ENCODE assay signal across 19 cellular contexts in the genomic region with DNA sequence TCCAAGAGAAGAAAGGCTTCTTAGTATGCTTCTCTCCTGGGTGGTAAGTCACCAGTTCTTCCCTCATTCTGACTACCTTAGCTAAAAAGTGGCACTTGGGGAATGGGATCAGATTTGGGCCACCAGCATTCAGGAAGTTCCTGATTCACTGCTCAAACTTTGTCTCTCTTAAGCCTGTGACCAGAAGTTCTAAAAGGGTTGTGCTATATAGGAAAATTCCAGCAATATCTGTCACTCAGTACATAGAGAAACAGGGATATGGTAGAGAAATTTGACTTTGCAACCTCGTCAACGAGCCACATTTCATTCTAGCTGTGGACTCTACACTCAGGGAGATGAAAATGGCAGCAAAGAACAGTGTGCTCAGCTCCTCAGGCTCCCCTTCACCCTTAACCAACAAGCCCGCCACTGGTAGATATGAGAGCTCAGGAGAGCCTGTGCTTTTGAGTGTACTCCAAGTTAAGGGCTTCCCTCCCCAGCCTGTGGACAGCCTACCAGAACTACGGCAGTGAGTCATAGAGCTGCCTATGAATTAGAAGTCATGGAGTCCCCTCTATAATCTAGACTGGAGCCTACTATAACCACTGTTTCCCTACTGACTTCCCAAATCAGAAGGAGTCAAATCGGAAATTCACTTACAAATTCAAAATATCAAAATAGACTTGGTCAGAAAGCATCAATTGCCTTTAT. TPM values are rescaled to one million over a fixed set of nuclear protein-coding genes. Genes with fewer than 3 reads are reported as not detected.
DNase-seq lines count a peak whose midpoint lies in the region; ATAC-seq, FAIRE-seq and TF ChIP-seq lines count a peak whose summit lies in the region.
"Had no signal": no experiment of that assay in that cellular context is flagged by ENCODE, and none has a peak within 500 bp of the region (broad histone marks: within the 10 kb centered on the region; RNA-seq: fewer than 3 reads in every experiment).

No MANE protein-coding gene starts in this region.

- H3K27me3 ChIP-seq in astrocyte (ENCODE audit: insufficient read depth, low read length) = no peaks in the 10 kb centered on the region
- no peaks in the 10 kb centered on the region for H3K27me3 ChIP-seq in left ventricle myocardium inferior (ENCODE audit: low read depth)
- H3K27me3 ChIP-seq in MG63 = no peaks in the 10 kb centered on the region

- H3K36me3 ChIP-seq in astrocyte (ENCODE audit: insufficient read depth, low read length) (peaks cover 5% of the 10 kb centered on the region), left ventricle myocardium inferior (peaks cover 31% of the 10 kb centered on the region), MG63 (no peaks in the 10 kb centered on the region)

- H3K9me3 Mint-ChIP-seq in activated CD8-positive, alpha-beta T cell treated with anti-CD3 and anti-CD28 coated beads, Interleukin-2, amount 10 ng/mL, durations not matched to agents 7 days and 5 days (ENCODE audit: insufficient read depth) = no peaks in the 10 kb centered on the region
- H3K9me3 Mint-ChIP-seq in activated CD8-positive, alpha-beta T cell treated with anti-CD3 and anti-CD28 coated beads for 36 hours = no peaks in the 10 kb centered on the region
- H3K9me3 Mint-ChIP-seq in astrocyte (ENCODE audit: unreplicated experiment) = no peaks in the 10 kb centered on the region
- H3K9me3 Mint-ChIP-seq in stimulated activated memory B cell treated with anti-CD40 and anti-IgM and Interleukin-4, amounts not matched to agents 10 μg/mL and 1 μg/mL and 100 μg/mL, for 72 hours = no peaks in the 10 kb centered on the region
- H3K9me3 Mint-ChIP-seq in activated T-helper 1 cell treated with anti-CD3 and anti-CD28 coated beads, Interleukin-12 subunit alpha, Interleukin-12 subunit beta, Interleukin-2, Interleukin-4 antibody, amounts not matched to agents 30 ng/mL and 10 ng/mL and 1 ng/mL, durations not matched to agents 14 hours and 24 hours and 36 hours = no peaks in the 10 kb centered on the region
- H3K9me3 Mint-ChIP-seq: activated naive CD4-positive, alpha-beta T cell treated with anti-CD3 and anti-CD28 coated beads, Interleukin-2, amount 10 ng/mL, durations not matched to agents 7 days and 5 days; CD8-positive, alpha-beta T cell; T-helper 1 cell treated with Interleukin-12 subunit alpha and Interleukin-12 subunit beta and Interleukin-4 antibody, amounts not matched to agents 30 μg/mL and 1 μg/mL, for 36 hours had no signal

- no peaks in the 10 kb centered on the region for H3K4me1 Mint-ChIP-seq in activated CD8-positive, alpha-beta T cell treated with anti-CD3 and anti-CD28 coated beads, Interleukin-2, amount 10 ng/mL, durations not matched to agents 7 days and 5 days (ENCODE audit: low read depth)
- no peaks in the 10 kb centered on the region for H3K4me1 Mint-ChIP-seq in activated CD8-positive, alpha-beta T cell treated with anti-CD3 and anti-CD28 coated beads for 36 hours (ENCODE audit: low read depth)
- peaks cover 21% of the 10 kb centered on the region for H3K4me1 Mint-ChIP-seq in astrocyte (ENCODE audit: low read depth, unreplicated experiment)
- H3K4me1 Mint-ChIP-seq in stimulated activated memory B cell treated with anti-CD40 and anti-IgM and Interleukin-4, amounts not matched to agents 10 μg/mL and 1 μg/mL and 100 μg/mL, for 72 hours = no peaks in the 10 kb centered on the region
- peaks cover 5% of the 10 kb centered on the region for H3K4me1 Mint-ChIP-seq in activated T-helper 1 cell treated with anti-CD3 and anti-CD28 coated beads, Interleukin-12 subunit alpha, Interleukin-12 subunit beta, Interleukin-2, Interleukin-4 antibody, amounts not matched to agents 30 ng/mL and 10 ng/mL and 1 ng/mL, durations not matched to agents 14 hours and 24 hours and 36 hours (ENCODE audit: low read depth)
- H3K4me1 Mint-ChIP-seq: activated naive CD4-positive, alpha-beta T cell treated with anti-CD3 and anti-CD28 coated beads, Interleukin-2, amount 10 ng/mL, durations not matched to agents 7 days and 5 days had no signal

- no peak for FAIRE-seq in astrocyte (lab: Jason Lieb, UNC)
- FAIRE-seq: bronchial epithelial cell had no signal

- no peaks in the 10 kb centered on the region for H3K27me3 Mint-ChIP-seq in activated CD8-positive, alpha-beta T cell treated with anti-CD3 and anti-CD28 coated beads, Interleukin-2, amount 10 ng/mL, durations not matched to agents 7 days and 5 days (ENCODE audit: low read depth)
- no peaks in the 10 kb centered on the region for H3K27me3 Mint-ChIP-seq in activated CD8-positive, alpha-beta T cell treated with anti-CD3 and anti-CD28 coated beads for 36 hours
- no peaks in the 10 kb centered on the region for H3K27me3 Mint-ChIP-seq in astrocyte (ENCODE audit: low read depth, unreplicated experiment)
- no peaks in the 10 kb centered on the region for H3K27me3 Mint-ChIP-seq in stimulated activated memory B cell treated with anti-CD40 and anti-IgM and Interleukin-4, amounts not matched to agents 10 μg/mL and 1 μg/mL and 100 μg/mL, for 72 hours
- no peaks in the 10 kb centered on the region for H3K27me3 Mint-ChIP-seq in activated T-helper 1 cell treated with anti-CD3 and anti-CD28 coated beads, Interleukin-12 subunit alpha, Interleukin-12 subunit beta, Interleukin-2, Interleukin-4 antibody, amounts not matched to agents 30 ng/mL and 10 ng/mL and 1 ng/mL, durations not matched to agents 14 hours and 24 hours and 36 hours (ENCODE audit: insufficient read depth)
- H3K27me3 Mint-ChIP-seq: activated naive CD4-positive, alpha-beta T cell treated with anti-CD3 and anti-CD28 coated beads, Interleukin-2, amount 10 ng/mL, durations not matched to agents 7 days and 5 days; naive thymus-derived CD4-positive, alpha-beta T cell; progenitor cell of endocrine pancreas had no signal

- no peak overlapping the region for H2AFZ ChIP-seq in astrocyte (ENCODE audit: low read depth, low read length)

- POLR2A ChIA-PET in activated CD8-positive, alpha-beta T cell treated with anti-CD3 and anti-CD28 coated beads, Interleukin-2, amount 10 ng/mL, durations not matched to agents 7 days and 5 days (lab: Charles Lee) = no interaction called here
- POLR2A ChIA-PET in activated CD8-positive, alpha-beta T cell treated with anti-CD3 and anti-CD28 coated beads for 36 hours (lab: Charles Lee) = no interaction called here

- peaks cover 39% of the 10 kb centered on the region for H3K36me3 Mint-ChIP-seq in activated CD8-positive, alpha-beta T cell treated with anti-CD3 and anti-CD28 coated beads, Interleukin-2, amount 10 ng/mL, durations not matched to agents 7 days and 5 days (ENCODE audit: low read depth)
- peaks cover 7% of the 10 kb centered on the region for H3K36me3 Mint-ChIP-seq in activated CD8-positive, alpha-beta T cell treated with anti-CD3 and anti-CD28 coated beads for 36 hours (ENCODE audit: low read depth)
- peaks cover 21% of the 10 kb centered on the region for H3K36me3 Mint-ChIP-seq in astrocyte (ENCODE audit: low read depth, unreplicated experiment)
- peaks cover 44% of the 10 kb centered on the region for H3K36me3 Mint-ChIP-seq in stimulated activated memory B cell treated with anti-CD40 and anti-IgM and Interleukin-4, amounts not matched to agents 10 μg/mL and 1 μg/mL and 100 μg/mL, for 72 hours
- H3K36me3 Mint-ChIP-seq in activated T-helper 1 cell treated with anti-CD3 and anti-CD28 coated beads, Interleukin-12 subunit alpha, Interleukin-12 subunit beta, Interleukin-2, Interleukin-4 antibody, amounts not matched to agents 30 ng/mL and 10 ng/mL and 1 ng/mL, durations not matched to agents 14 hours and 24 hours and 36 hours (ENCODE audit: low read depth) = peaks cover 21% of the 10 kb centered on the region

- H3K9me3 ChIP-seq in astrocyte (ENCODE audit: insufficient read depth, low read depth, low read length) (no peaks in the 10 kb centered on the region), left ventricle myocardium inferior (replicated peaks) (no peaks in the 10 kb centered on the region), MG63 (no peaks in the 10 kb centered on the region)
- H3K9me3 ChIP-seq: A549 had no signal

- no peaks in the 10 kb centered on the region for H4K20me1 ChIP-seq in astrocyte (ENCODE audit: insufficient read depth, low read length)

- intact Hi-C loops in activated CD8-positive, alpha-beta T cell treated with anti-CD3 and anti-CD28 coated beads for 36 hours (cut with micrococcal nuclease) = no loop called here
- intact Hi-C loops in left ventricle myocardium inferior (cut with micrococcal nuclease) = no loop called here
- intact Hi-C loops in activated T-helper 1 cell treated with anti-CD3 and anti-CD28 coated beads, Interleukin-12 subunit alpha, Interleukin-12 subunit beta, Interleukin-2, Interleukin-4 antibody, amounts not matched to agents 30 ng/mL and 10 ng/mL and 1 ng/mL, durations not matched to agents 14 hours and 24 hours and 36 hours (cut with micrococcal nuclease) = no loop called here

- H3K4me2 ChIP-seq in astrocyte (ENCODE audit: low read length) = no peak overlapping the region
- H3K4me2 ChIP-seq: A549 had no signal

- DNase-seq in activated CD8-positive, alpha-beta T cell treated with anti-CD3 and anti-CD28 coated beads, Interleukin-2, amount 10 ng/mL, durations not matched to agents 7 days and 5 days = no peak
- DNase-seq in activated CD8-positive, alpha-beta T cell treated with anti-CD3 and anti-CD28 coated beads for 36 hours = no peak
- DNase-seq in astrocyte (ENCODE audit: low read depth) (no peak), left ventricle myocardium inferior (no peak), MG63 (no peak)
- DNase-seq in activated T-helper 1 cell treated with anti-CD3 and anti-CD28 coated beads, Interleukin-12 subunit alpha, Interleukin-12 subunit beta, Interleukin-2, Interleukin-4 antibody, amounts not matched to agents 30 ng/mL and 10 ng/mL and 1 ng/mL, durations not matched to agents 14 hours and 24 hours and 36 hours (ENCODE audit: low spot score) = no peak
- DNase-seq: activated naive CD4-positive, alpha-beta T cell treated with anti-CD3 and anti-CD28 coated beads, Interleukin-2, amount 10 ng/mL, durations not matched to agents 7 days and 5 days; CD8-positive, alpha-beta T cell; left colon; naive thymus-derived CD4-positive, alpha-beta T cell; NCI-H1694; substantia nigra had no signal

- CTCF ChIA-PET in activated CD8-positive, alpha-beta T cell treated with anti-CD3 and anti-CD28 coated beads, Interleukin-2, amount 10 ng/mL, durations not matched to agents 7 days and 5 days (lab: Charles Lee) = interaction anchor here (1.2 kb wide), 1 partner anchor 180 kb away, joined by 4 read pairs; the partner anchor contains the start of gene MYO5A
- CTCF ChIA-PET in activated CD8-positive, alpha-beta T cell treated with anti-CD3 and anti-CD28 coated beads for 36 hours (lab: Charles Lee) = interaction anchor here (0.9 to 1.9 kb wide), 3 partner anchors 16 to 210 kb away, joined by 3 to 5 read pairs (median 5); no protein-coding TSS in a partner anchor

- H3K9ac ChIP-seq in astrocyte (ENCODE audit: low read length) = no peak overlapping the region

- no peak overlapping the region for H3K4me3 Mint-ChIP-seq in activated CD8-positive, alpha-beta T cell treated with anti-CD3 and anti-CD28 coated beads, Interleukin-2, amount 10 ng/mL, durations not matched to agents 7 days and 5 days
- no peak overlapping the region for H3K4me3 Mint-ChIP-seq in activated CD8-positive, alpha-beta T cell treated with anti-CD3 and anti-CD28 coated beads for 36 hours
- H3K4me3 Mint-ChIP-seq in astrocyte (ENCODE audit: unreplicated experiment) = no peak overlapping the region
- no peak overlapping the region for H3K4me3 Mint-ChIP-seq in stimulated activated memory B cell treated with anti-CD40 and anti-IgM and Interleukin-4, amounts not matched to agents 10 μg/mL and 1 μg/mL and 100 μg/mL, for 72 hours
- H3K4me3 Mint-ChIP-seq in activated T-helper 1 cell treated with anti-CD3 and anti-CD28 coated beads, Interleukin-12 subunit alpha, Interleukin-12 subunit beta, Interleukin-2, Interleukin-4 antibody, amounts not matched to agents 30 ng/mL and 10 ng/mL and 1 ng/mL, durations not matched to agents 14 hours and 24 hours and 36 hours = no peak overlapping the region
- H3K4me3 Mint-ChIP-seq: activated naive CD4-positive, alpha-beta T cell treated with anti-CD3 and anti-CD28 coated beads, Interleukin-2, amount 10 ng/mL, durations not matched to agents 7 days and 5 days; CD8-positive, alpha-beta T cell; naive thymus-derived CD4-positive, alpha-beta T cell; T-helper 1 cell treated with Interleukin-12 subunit alpha and Interleukin-12 subunit beta and Interleukin-4 antibody, amounts not matched to agents 30 μg/mL and 1 μg/mL, for 36 hours had no signal

- H3K4me1 ChIP-seq in astrocyte (ENCODE audit: insufficient read depth, low read length) (no peaks in the 10 kb centered on the region), left ventricle myocardium inferior (peaks cover 39% of the 10 kb centered on the region)

- H3K27ac ChIP-seq in astrocyte (ENCODE audit: low read depth, low read length) (no peak overlapping the region), left ventricle myocardium inferior (replicated peaks) (peak overlapping the region; percentile 53)
- H3K27ac ChIP-seq: A549 had no signal

- TF ChIP-seq CTCF in activated CD8-positive, alpha-beta T cell treated with anti-CD3 and anti-CD28 coated beads for 36 hours (IDR thresholded peaks at IDR 0.05) = no peak
- TF ChIP-seq CTCF in astrocyte (IDR thresholded peaks at IDR 0.05; ENCODE audit: insufficient read depth, low read depth, low read length) = no peak
- no peak for TF ChIP-seq CTCF in left ventricle myocardium inferior (IDR thresholded peaks at IDR 0.05; ENCODE audit: borderline replicate concordance)

- no peaks in the 10 kb centered on the region for H3K79me2 ChIP-seq in astrocyte (ENCODE audit: insufficient read depth, low read length)

- no peak for ATAC-seq in activated CD8-positive, alpha-beta T cell treated with anti-CD3 and anti-CD28 coated beads, Interleukin-2, amount 10 ng/mL, durations not matched to agents 7 days and 5 days
- no peak for ATAC-seq in activated CD8-positive, alpha-beta T cell treated with anti-CD3 and anti-CD28 coated beads for 36 hours
- ATAC-seq in stimulated activated memory B cell treated with anti-CD40 and anti-IgM and Interleukin-4, amounts not matched to agents 10 μg/mL and 1 μg/mL and 100 μg/mL, for 72 hours = no peak
- ATAC-seq in GM18870 (IDR thresholded peaks at IDR 0.05; ENCODE audit: unreplicated experiment) = no peak
- ATAC-seq: activated CD4-positive, CD25-positive, alpha-beta regulatory T cell treated with anti-CD3 and anti-CD28 coated beads, Interleukin-2, amount 50 U/mL, for 24 hours; CD8-positive, alpha-beta T cell; naive thymus-derived CD4-positive, alpha-beta T cell had no signal

- H3K27ac Mint-ChIP-seq in activated CD8-positive, alpha-beta T cell treated with anti-CD3 and anti-CD28 coated beads, Interleukin-2, amount 10 ng/mL, durations not matched to agents 7 days and 5 days = peak overlapping the region; percentile 30
- H3K27ac Mint-ChIP-seq in activated CD8-positive, alpha-beta T cell treated with anti-CD3 and anti-CD28 coated beads for 36 hours = no peak overlapping the region
- H3K27ac Mint-ChIP-seq in astrocyte (ENCODE audit: unreplicated experiment) = peak overlapping the region; percentile 48
- H3K27ac Mint-ChIP-seq in stimulated activated memory B cell treated with anti-CD40 and anti-IgM and Interleukin-4, amounts not matched to agents 10 μg/mL and 1 μg/mL and 100 μg/mL, for 72 hours = peak overlapping the region; percentile 30
- no peak overlapping the region for H3K27ac Mint-ChIP-seq in activated T-helper 1 cell treated with anti-CD3 and anti-CD28 coated beads, Interleukin-12 subunit alpha, Interleukin-12 subunit beta, Interleukin-2, Interleukin-4 antibody, amounts not matched to agents 30 ng/mL and 10 ng/mL and 1 ng/mL, durations not matched to agents 14 hours and 24 hours and 36 hours
- H3K27ac Mint-ChIP-seq: activated naive CD4-positive, alpha-beta T cell treated with anti-CD3 and anti-CD28 coated beads, Interleukin-2, amount 10 ng/mL, durations not matched to agents 7 days and 5 days; CD8-positive, alpha-beta T cell; progenitor cell of endocrine pancreas; T-helper 1 cell treated with Interleukin-12 subunit alpha and Interleukin-12 subunit beta and Interleukin-4 antibody, amounts not matched to agents 30 μg/mL and 1 μg/mL, for 36 hours had no signal

- H3K4me3 ChIP-seq in astrocyte (ENCODE audit: insufficient read depth, low read depth, low read length) = no peak overlapping the region
- no peak overlapping the region for H3K4me3 ChIP-seq in left ventricle myocardium inferior
- no peak overlapping the region for H3K4me3 ChIP-seq in MG63
- H3K4me3 ChIP-seq: A549 had no signal

RNA-seq across cellular contexts. Expression of gene MYO5C, which starts 52.6 kb away (rescaled TPM):
- 1 to 10 TPM; 2.5 to 3.2 TPM for total RNA-seq in activated CD8-positive, alpha-beta T cell treated with anti-CD3 and anti-CD28 coated beads, Interleukin-2, amount 10 ng/mL, durations not matched to agents 7 days and 5 days
- 1 to 10 TPM; 1.3 to 1.9 TPM for total RNA-seq in activated CD8-positive, alpha-beta T cell treated with anti-CD3 and anti-CD28 coated beads for 36 hours
- 2.7 and 4.5 TPM in 2 replicates for total RNA-seq in astrocyte
- total RNA-seq in left ventricle myocardium inferior = 2.9 TPM
- not detected in 2 replicates for total RNA-seq in MG63 (2014; rRNA removed; shearing (Covaris generic); ENCODE audit: low replicate concordance)
- 0.29 and 0.54 TPM in 2 replicates for total RNA-seq in activated T-helper 1 cell treated with anti-CD3 and anti-CD28 coated beads, Interleukin-12 subunit alpha, Interleukin-12 subunit beta, Interleukin-2, Interleukin-4 antibody, amounts not matched to agents 30 ng/mL and 10 ng/mL and 1 ng/mL, durations not matched to agents 14 hours and 24 hours and 36 hours

Comparison
In these comparisons a context has a peak if more than half of its experiments do, and no peak if none do; other contexts are left out.
1. H3K27ac Mint-ChIP-seq: peak in activated CD8-positive, alpha-beta T cell treated with anti-CD3 and anti-CD28 coated beads, Interleukin-2, amount 10 ng/mL, durations not matched to agents 7 days and 5 days (single experiment), astrocyte (single experiment) and stimulated activated memory B cell treated with anti-CD40 and anti-IgM and Interleukin-4, amounts not matched to agents 10 μg/mL and 1 μg/mL and 100 μg/mL, for 72 hours (single experiment); none in activated CD8-positive, alpha-beta T cell treated with anti-CD3 and anti-CD28 coated beads for 36 hours (single experiment) and activated T-helper 1 cell treated with anti-CD3 and anti-CD28 coated beads, Interleukin-12 subunit alpha, Interleukin-12 subunit beta, Interleukin-2, Interleukin-4 antibody, amounts not matched to agents 30 ng/mL and 10 ng/mL and 1 ng/mL, durations not matched to agents 14 hours and 24 hours and 36 hours (single experiment).